Comparison of ENCODE assay signal across 1 cellular context in the genomic region with DNA sequence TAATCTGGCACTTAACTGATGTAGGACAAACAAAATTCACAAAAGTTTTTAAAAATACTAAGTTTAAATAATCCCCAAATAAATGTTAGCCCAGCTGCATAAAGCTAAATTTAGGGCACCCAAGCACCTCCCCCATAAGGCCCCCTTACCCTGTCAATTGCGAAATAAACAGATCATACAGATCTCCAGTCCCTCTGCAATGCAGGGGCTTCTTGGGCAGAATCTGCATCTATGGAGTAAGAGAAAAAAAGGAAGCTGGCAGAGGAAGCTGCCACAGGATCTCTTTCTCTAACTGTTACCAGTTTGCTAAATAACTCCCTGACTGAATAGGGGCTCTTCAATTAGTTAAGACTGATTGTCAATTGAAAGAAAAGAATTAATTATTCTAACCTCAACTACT.
TF ChIP-seq lines count a peak whose summit lies in the region.

No MANE protein-coding gene starts in this region.

TF ChIP-seq in IMR-90, 13 proteins besides CTCF, POLR2A, EP300 and RAD21 (continued from another document):
- TF ChIP-seq, protein P1, sequence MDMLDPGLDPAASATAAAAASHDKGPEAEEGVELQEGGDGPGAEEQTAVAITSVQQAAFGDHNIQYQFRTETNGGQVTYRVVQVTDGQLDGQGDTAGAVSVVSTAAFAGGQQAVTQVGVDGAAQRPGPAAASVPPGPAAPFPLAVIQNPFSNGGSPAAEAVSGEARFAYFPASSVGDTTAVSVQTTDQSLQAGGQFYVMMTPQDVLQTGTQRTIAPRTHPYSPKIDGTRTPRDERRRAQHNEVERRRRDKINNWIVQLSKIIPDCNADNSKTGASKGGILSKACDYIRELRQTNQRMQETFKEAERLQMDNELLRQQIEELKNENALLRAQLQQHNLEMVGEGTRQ (IDR thresholded peaks at IDR 0.05; ENCODE audit: low read depth, low read length), result no peak
- TF ChIP-seq FOS (IDR thresholded peaks at IDR 0.05; ENCODE audit: low read depth, low read length) (no peak), CHD1 (IDR thresholded peaks at IDR 0.05; ENCODE audit: low read depth, low read length) (no peak)
